ENCODE assay signal across 10 cellular contexts in the genomic region with DNA sequence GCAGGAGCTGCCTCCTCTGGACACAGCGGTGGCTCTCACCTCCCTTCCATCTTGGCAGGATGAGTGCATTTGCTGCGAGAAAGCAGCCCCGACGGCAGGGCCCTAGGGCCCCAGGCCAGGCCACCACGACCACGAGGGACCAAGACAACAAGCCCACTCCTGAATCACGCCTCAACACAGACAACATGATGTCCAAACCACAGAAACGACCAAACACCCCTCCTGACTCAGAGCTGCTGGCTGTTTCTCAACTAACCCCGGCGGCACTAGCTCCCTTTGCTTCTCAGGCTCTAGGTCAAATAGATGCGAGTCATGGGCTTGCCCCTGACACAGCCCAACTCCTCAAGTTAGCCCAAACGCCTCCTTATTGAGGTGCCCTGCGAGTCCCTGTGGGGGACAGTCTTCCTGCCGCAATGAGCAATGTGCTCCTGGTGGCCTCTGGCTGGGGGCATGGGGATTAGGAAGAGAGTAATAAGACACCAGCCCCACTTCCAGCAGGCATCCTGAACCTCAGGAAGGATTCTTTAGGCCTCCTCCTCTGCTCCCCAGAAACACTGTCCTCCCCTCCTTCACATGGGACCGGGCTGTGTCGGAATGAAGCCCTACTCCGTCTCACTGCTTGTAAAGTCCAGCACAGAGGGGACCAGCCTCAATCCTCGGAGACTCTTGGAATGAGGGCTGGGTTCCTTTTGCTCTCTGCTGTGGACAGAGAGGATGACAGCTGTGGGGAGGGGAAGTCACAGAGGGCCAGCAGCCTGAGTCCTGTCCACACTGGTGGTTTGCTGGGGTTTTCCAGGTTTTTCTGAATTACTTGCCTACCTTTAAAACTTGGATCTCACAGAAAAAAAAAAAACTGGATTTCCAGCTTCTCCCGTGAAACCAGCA. TPM values are rescaled to one million over a fixed set of nuclear protein-coding genes. Genes with fewer than 3 reads are reported as not detected.
DNase-seq lines count a peak whose midpoint lies in the region; ATAC-seq and TF ChIP-seq lines count a peak whose summit lies in the region.
"Had no signal": no experiment of that assay in that cellular context is flagged by ENCODE, and none has a peak within 500 bp of the region (broad histone marks: within the 10 kb centered on the region; RNA-seq: fewer than 3 reads in every experiment).

No MANE protein-coding gene starts in this region.

- no peaks in the 10 kb centered on the region for H3K9me3 Mint-ChIP-seq in activated T-cell treated with anti-CD3 and anti-CD28 coated beads, Interleukin-2, amount 50 U/mL, for 72 hours

- no TSS peak for BruUV-seq in A673 (replicated peaks; lab: Mats Ljungman, UMichigan)

- peaks cover 97% of the 10 kb centered on the region for H3K79me2 ChIP-seq in GM23248 (ENCODE audit: insufficient read depth)

- H3K4me3 ChIP-seq in A673 (ENCODE audit: low read depth, low read length, poor library complexity, severe bottlenecking) (no peak overlapping the region), GM23248 (no peak overlapping the region), spleen (no peak overlapping the region), BE2C (ENCODE audit: low read depth, low read length) (no peak overlapping the region)
- H3K4me3 ChIP-seq: dorsolateral prefrontal cortex, thyroid gland had no signal

- intact Hi-C loops in A673 (cut with micrococcal nuclease; ENCODE audit: unreplicated experiment) (loop anchor here (10.0 kb wide), 1 partner anchor 157 kb away; a partner anchor contains a TSS), spleen (cut with DNase I; ENCODE audit: low total_unique reads) (no loop called here), left ventricle myocardium superior (cut with micrococcal nuclease) (no loop called here), Right ventricle myocardium inferior (cut with DNase I) (no loop called here)

- no peak overlapping the region for H2AFZ ChIP-seq in GM23248

- no peaks in the 10 kb centered on the region for H4K20me1 ChIP-seq in GM23248 (ENCODE audit: insufficient read depth)

- no peaks in the 10 kb centered on the region for H3K27me3 ChIP-seq in A673 (replicated peaks; ENCODE audit: insufficient read depth, low read depth, low read length, poor library complexity)
- H3K27me3 ChIP-seq in GM23248 (replicated peaks; ENCODE audit: insufficient read depth): no peaks in the 10 kb centered on the region
- H3K27me3 ChIP-seq in spleen (replicated peaks in 1 of 7): no peaks in the 10 kb centered on the region
- H3K27me3 ChIP-seq in BE2C: no peaks in the 10 kb centered on the region
- H3K27me3 ChIP-seq: dorsolateral prefrontal cortex, thyroid gland had no signal

- in situ Hi-C loops in GM23248 (cut with MboI): no loop called here

- H3K4me1 Mint-ChIP-seq in activated T-cell treated with anti-CD3 and anti-CD28 coated beads, Interleukin-2, amount 50 U/mL, for 72 hours (ENCODE audit: low read depth): peaks cover 70% of the 10 kb centered on the region

- peaks cover 15 to 46% of the 10 kb centered on the region in 2 donors for H3K36me3 Mint-ChIP-seq in activated T-cell treated with anti-CD3 and anti-CD28 coated beads, Interleukin-2, amount 50 U/mL, for 72 hours (ENCODE audit: insufficient read depth in 2 of 2)

- peak; percentile 80 to 87 for ATAC-seq in activated T-cell treated with anti-CD3 and anti-CD28 coated beads, Interleukin-2, amount 50 U/mL, for 72 hours (replicated peaks in 1 of 2)
- no peak for ATAC-seq in left ventricle myocardium superior
- no peak for ATAC-seq in Right ventricle myocardium inferior

- H3K9me2 ChIP-seq in GM23248 (ENCODE audit: insufficient read depth): no peaks in the 10 kb centered on the region

- no peaks in the 10 kb centered on the region for H3K9me3 ChIP-seq in A673 (ENCODE audit: low read depth, low read length, poor library complexity, severe bottlenecking)
- no peaks in the 10 kb centered on the region for H3K9me3 ChIP-seq in GM23248 (ENCODE audit: low read depth)
- H3K9me3 ChIP-seq in spleen: no peaks in the 10 kb centered on the region
- H3K9me3 ChIP-seq in BE2C: no peaks in the 10 kb centered on the region
- H3K9me3 ChIP-seq: thyroid gland had no signal

- peaks cover 4% of the 10 kb centered on the region; the same call in 1 of the 2 replicates for H3F3A ChIP-seq in GM23248 (ENCODE audit: insufficient read depth)

- CTCF ChIA-PET in A673 (lab: Charles Lee): no interaction called here

- peak overlapping the region; percentile 56 for H3K9ac ChIP-seq in GM23248

- peaks cover 37% of the 10 kb centered on the region for H3K36me3 ChIP-seq in A673 (ENCODE audit: insufficient read depth, low read length, poor library complexity, severe bottlenecking)
- H3K36me3 ChIP-seq in GM23248 (ENCODE audit: low read depth): peaks cover 7% of the 10 kb centered on the region; the same call in 1 of the 2 replicates
- peaks cover 0 to 100% (median 51%) of the 10 kb centered on the region in 6 donors for H3K36me3 ChIP-seq in spleen
- peaks cover 90% of the 10 kb centered on the region for H3K36me3 ChIP-seq in BE2C

- 48 to 49% methylated on average over 19 of the region's 19 CpGs for WGBS in GM23248 (ENCODE audit: low coverage in 1 of 2, low lambda C conversion rate in 2 of 2, missing lambda C conversion rate in 2 of 2), 2 experiments
- 76 to 85% (median 79%) methylated on average over 19 of the region's 19 CpGs for WGBS in spleen, 5 donors

- peak overlapping the region; percentile 89 for H3K27ac Mint-ChIP-seq in activated T-cell treated with anti-CD3 and anti-CD28 coated beads, Interleukin-2, amount 50 U/mL, for 72 hours

- POLR2A ChIA-PET in A673 (lab: Charles Lee; ENCODE audit: low non-redundant PET): interaction anchor here (0.6 kb wide), 1 partner anchor 14 kb away, joined by 4 read pairs; no protein-coding TSS in a partner anchor

- H3K27ac ChIP-seq in A673 (ENCODE audit: low read depth, low read length, poor library complexity, severe bottlenecking) (peak overlapping the region; percentile 94), GM23248 (peak overlapping the region; percentile 72), spleen (no peak overlapping the region)
- H3K27ac ChIP-seq: thyroid gland had no signal

- TF ChIP-seq POLR2A in spleen (IDR thresholded peaks at IDR 0.05): no peak

- peak overlapping the region; percentile 72 for H3K4me2 ChIP-seq in GM23248 (ENCODE audit: unreplicated experiment)

- no peaks in the 10 kb centered on the region for H3K27me3 Mint-ChIP-seq in activated T-cell treated with anti-CD3 and anti-CD28 coated beads, Interleukin-2, amount 50 U/mL, for 72 hours (ENCODE audit: low read depth)

- TF ChIP-seq CTCF in A673 (conservative IDR thresholded peaks at IDR 0.05; ENCODE audit: low read depth, low read length) (no peak), spleen (IDR thresholded peaks at IDR 0.05 in 8 of 11, conservative IDR thresholded peaks at IDR 0.05 in 3 of 11) (no peak), BE2C (IDR thresholded peaks at IDR 0.05; ENCODE audit: low read depth, low read length) (no peak)

- peaks cover 25% of the 10 kb centered on the region for H3K4me1 ChIP-seq in A673 (ENCODE audit: insufficient read depth, low read length, poor library complexity, severe bottlenecking)
- H3K4me1 ChIP-seq in GM23248 (ENCODE audit: insufficient read depth): peaks cover 12% of the 10 kb centered on the region
- peaks cover 2 to 89% (median 47%) of the 10 kb centered on the region in 6 donors for H3K4me1 ChIP-seq in spleen
- H3K4me1 ChIP-seq in BE2C: peaks cover 14% of the 10 kb centered on the region

- DNase-seq in A673 (ENCODE audit: low spot score) (no peak), GM23248 (peak; percentile 86), iPS-NIHi7 (ENCODE audit: extremely low spot score) (peak; percentile 4), spleen (no peak), left ventricle myocardium superior (no peak), BE2C (no peak), Right ventricle myocardium inferior (ENCODE audit: missing footprints) (no peak)
- peak; percentile 50 to 61 for DNase-seq in activated T-cell treated with anti-CD3 and anti-CD28 coated beads, Interleukin-2, amount 50 U/mL, for 72 hours
- DNase-seq: dorsolateral prefrontal cortex, thyroid gland had no signal

- peak overlapping the region; percentile 59 for H3K4me3 Mint-ChIP-seq in activated T-cell treated with anti-CD3 and anti-CD28 coated beads, Interleukin-2, amount 50 U/mL, for 72 hours

RNA-seq across cellular contexts. Expression of a gene that starts 6.9 kb away (rescaled TPM):
- 302 and 322 TPM in 2 replicates for total RNA-seq in A673 (2021)
- 8.9 and 19.1 TPM in 2 replicates for total RNA-seq in GM23248 (2014; rRNA removed; shearing (Covaris generic))
- 8.0 and 8.9 TPM in 2 replicates for polyA plus RNA-seq in GM23248 (2016; fragmentation: Nextera tagmentation; extraction: Ambion mirVana)
- total RNA-seq in activated T-cell treated with anti-CD3 and anti-CD28 coated beads, Interleukin-2, amount 50 U/mL, for 72 hours: 10 to 100 TPM; 52.3 to 73.6 TPM
- 10 to 100 TPM; 10.2 to 45.8 (median 22.8) TPM for total RNA-seq in spleen
- 10 to 100 TPM; 14.6 to 36.6 (median 16.8) TPM for polyA plus RNA-seq in spleen
- 8.0 TPM for total RNA-seq in left ventricle myocardium superior
- polyA plus RNA-seq in BE2C (2012; ENCODE audit: insufficient read depth, insufficient read length, low read depth): 546 TPM
- 10.4 TPM for total RNA-seq in Right ventricle myocardium inferior

RNA-seq across cellular contexts. Expression of a gene that starts 7.2 kb away (rescaled TPM):
- 98.5 and 100 TPM in 2 replicates for total RNA-seq in A673 (2021)
- 35.1 and 41.6 TPM in 2 replicates for total RNA-seq in GM23248 (2014; rRNA removed; shearing (Covaris generic))
- polyA plus RNA-seq in GM23248 (2016; fragmentation: Nextera tagmentation; extraction: Ambion mirVana): 38.4 and 38.5 TPM in 2 replicates
- total RNA-seq in activated T-cell treated with anti-CD3 and anti-CD28 coated beads, Interleukin-2, amount 50 U/mL, for 72 hours: 100 to 1,000 TPM; 135 to 139 TPM
- 10 to 100 TPM; 41.1 to 60.9 (median 51.4) TPM for total RNA-seq in spleen
- 10 to 100 TPM; 17.3 to 35.1 (median 18.4) TPM for polyA plus RNA-seq in spleen
- 28.4 TPM for total RNA-seq in left ventricle myocardium superior
- 110 TPM for polyA plus RNA-seq in BE2C (2012; ENCODE audit: insufficient read depth, insufficient read length, low read depth)
- 30.4 TPM for total RNA-seq in Right ventricle myocardium inferior

RNA-seq across cellular contexts. Expression of a gene that starts 25.4 kb away (rescaled TPM):
- total RNA-seq in A673 (2021) (1.3 TPM in 2 replicates), spleen (10 to 100 TPM in 1 of 7 donors, 1 to 10 TPM in 6; 1.1 to 20.2 (median 2.8) TPM), left ventricle myocardium superior (not detected), Right ventricle myocardium inferior (0.30 TPM)
- total RNA-seq in GM23248 (2014; rRNA removed; shearing (Covaris generic)): not detected in 2 replicates
- polyA plus RNA-seq in GM23248 (2016; fragmentation: Nextera tagmentation; extraction: Ambion mirVana) (0.66 and 0.91 TPM in 2 replicates), spleen (1 to 10 TPM; 3.9 to 9.3 (median 6.4) TPM)
- 10 to 100 TPM; 16.7 to 42.3 TPM for total RNA-seq in activated T-cell treated with anti-CD3 and anti-CD28 coated beads, Interleukin-2, amount 50 U/mL, for 72 hours
- 0.76 TPM for polyA plus RNA-seq in BE2C (2012; ENCODE audit: insufficient read depth, insufficient read length, low read depth)

RNA-seq across cellular contexts. Expression of a gene that starts 38.9 kb away (rescaled TPM):
- total RNA-seq in A673 (2021) (not detected in 2 replicates), spleen (10 to 100 TPM; 18.7 to 97.5 (median 42.8) TPM), left ventricle myocardium superior (0.59 TPM), Right ventricle myocardium inferior (0.60 TPM)
- not detected in 2 replicates for total RNA-seq in GM23248 (2014; rRNA removed; shearing (Covaris generic))
- polyA plus RNA-seq in GM23248 (2016; fragmentation: Nextera tagmentation; extraction: Ambion mirVana) (not detected in 2 replicates), spleen (10 to 100 TPM in 1 of 3 donors, 1 to 10 TPM in 2; 2.2 to 52.3 (median 7.9) TPM)
- not detected for total RNA-seq in activated T-cell treated with anti-CD3 and anti-CD28 coated beads, Interleukin-2, amount 50 U/mL, for 72 hours
- polyA plus RNA-seq in BE2C (2012; ENCODE audit: insufficient read depth, insufficient read length, low read depth): 0.17 TPM

RNA-seq across cellular contexts. Expression of a gene that starts 44.6 kb away (rescaled TPM):
- total RNA-seq in A673 (2021) (35.1 and 40.0 TPM in 2 replicates), spleen (10 to 100 TPM; 26.8 to 53.5 (median 38.2) TPM), left ventricle myocardium superior (47.7 TPM), Right ventricle myocardium inferior (44.9 TPM)
- 6.3 and 6.6 TPM in 2 replicates for total RNA-seq in GM23248 (2014; rRNA removed; shearing (Covaris generic))
- polyA plus RNA-seq in GM23248 (2016; fragmentation: Nextera tagmentation; extraction: Ambion mirVana) (32.4 and 33.0 TPM in 2 replicates), spleen (10 to 100 TPM; 20.8 to 39.8 (median 34.9) TPM)
- 10 to 100 TPM; 47.9 to 53.9 TPM for total RNA-seq in activated T-cell treated with anti-CD3 and anti-CD28 coated beads, Interleukin-2, amount 50 U/mL, for 72 hours
- polyA plus RNA-seq in BE2C (2012; ENCODE audit: insufficient read depth, insufficient read length, low read depth): 39.4 TPM

Comparison
In these comparisons a context has a peak if more than half of its experiments do, and no peak if none do; other contexts are left out.
1. DNase-seq: peak in GM23248 (single experiment), activated T-cell treated with anti-CD3 and anti-CD28 coated beads, Interleukin-2, amount 50 U/mL, for 72 hours (2 of 2) and iPS-NIHi7 (single experiment); none in A673 (single experiment), spleen (single experiment), left ventricle myocardium superior (single experiment), BE2C (single experiment) and Right ventricle myocardium inferior (single experiment).
2. H3K27ac ChIP-seq: peak in A673 (single experiment) and GM23248 (single experiment); none in spleen (0 of 8).
3. ATAC-seq: peak in activated T-cell treated with anti-CD3 and anti-CD28 coated beads, Interleukin-2, amount 50 U/mL, for 72 hours (2 of 2); none in left ventricle myocardium superior (single experiment) and Right ventricle myocardium inferior (single experiment).